ENCODE assay signal across 13 cellular contexts in the genomic region with DNA sequence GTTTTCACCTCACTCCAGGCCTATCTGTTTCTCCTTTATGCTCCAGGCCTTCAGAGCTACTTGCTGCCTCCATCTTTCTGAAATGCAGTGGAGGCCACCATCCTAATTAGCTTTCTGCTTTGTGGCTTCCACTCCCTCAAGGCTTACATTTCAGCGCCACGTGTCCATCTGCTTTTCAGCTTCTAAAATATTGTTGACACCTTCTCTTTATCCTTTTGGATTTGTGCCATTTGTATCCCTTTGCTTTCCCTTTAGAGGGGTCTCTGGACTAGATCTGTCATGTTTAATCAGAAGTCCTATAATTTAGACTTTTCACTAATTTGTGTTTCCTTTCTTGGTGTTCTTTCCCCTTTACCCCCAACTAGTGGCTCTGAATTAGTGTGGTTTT.
DNase-seq lines count a peak whose midpoint lies in the region; ATAC-seq and TF ChIP-seq lines count a peak whose summit lies in the region.
"Had no signal": no experiment of that assay in that cellular context is flagged by ENCODE, and none has a peak within 500 bp of the region (broad histone marks: within the 10 kb centered on the region; RNA-seq: fewer than 3 reads in every experiment).

No MANE protein-coding gene starts in this region.

- intact Hi-C loops in sigmoid colon (cut with DNase I) = no loop called here

- H3K4me1 Mint-ChIP-seq in CD4-positive, CD25-positive, alpha-beta regulatory T cell = peaks cover 30 to 71% (median 51%) of the 10 kb centered on the region in 4 donors

- peak overlapping the region; percentile 68 for H3K4me3 ChIP-seq in CD4-positive, CD25-positive, alpha-beta regulatory T cell (ENCODE audit: low read depth, low read length)
- H3K4me3 ChIP-seq in effector memory CD4-positive, alpha-beta T cell (ENCODE audit: insufficient read depth, low read depth, low read length, poor library complexity, severe bottlenecking) = no peak overlapping the region
- H3K4me3 ChIP-seq in sigmoid colon = no peak overlapping the region

- peak overlapping the region; percentile 94 to 98 (median 95) for H3K27ac Mint-ChIP-seq in CD4-positive, CD25-positive, alpha-beta regulatory T cell

- H3K9me3 ChIP-seq in CD4-positive, CD25-positive, alpha-beta regulatory T cell (ENCODE audit: control insufficient read depth in 2 of 2, low read length in 2 of 2) = no peaks in the 10 kb centered on the region
- H3K9me3 ChIP-seq in KOPT-K1 (ENCODE audit: insufficient read depth, low read length, poor library complexity, severe bottlenecking) (peaks cover 9% of the 10 kb centered on the region), sigmoid colon (no peaks in the 10 kb centered on the region)
- H3K9me3 ChIP-seq in effector memory CD4-positive, alpha-beta T cell (ENCODE audit: control insufficient read depth, low read length) = no peaks in the 10 kb centered on the region

- no peak for ATAC-seq in CD4-positive, CD25-positive, alpha-beta regulatory T cell (ENCODE audit: low read depth in 2 of 2)
- ATAC-seq in HG02610 (IDR thresholded peaks at IDR 0.05; ENCODE audit: unreplicated experiment) (no peak), HG03457 (IDR thresholded peaks at IDR 0.05; ENCODE audit: unreplicated experiment) (no peak)
- ATAC-seq: HepG2, left cardiac atrium had no signal

- peaks cover 41% of the 10 kb centered on the region for H3K4me1 ChIP-seq in CD4-positive, CD25-positive, alpha-beta regulatory T cell (ENCODE audit: control insufficient read depth, insufficient read depth, low read length, poor library complexity, severe bottlenecking)
- peaks cover 41% of the 10 kb centered on the region for H3K4me1 ChIP-seq in effector memory CD4-positive, alpha-beta T cell (ENCODE audit: control insufficient read depth, insufficient read depth, low read length, poor library complexity, severe bottlenecking)
- H3K4me1 ChIP-seq in sigmoid colon = peaks cover 0 to 75% (median 66%) of the 10 kb centered on the region in 4 donors

- DNase-seq in CD4-positive, CD25-positive, alpha-beta regulatory T cell = no peak
- no peak for DNase-seq in effector memory CD4-positive, alpha-beta T cell
- DNase-seq in sigmoid colon (no peak), cerebellar cortex (ENCODE audit: low spot score) (no peak), NCI-H2196 (lab: John Stamatoyannopoulos, UW; ENCODE audit: unreplicated experiment) (no peak)
- DNase-seq: anterior cingulate cortex, left cardiac atrium, NCI-H1930, SW 1271 had no signal

- H3K9me3 Mint-ChIP-seq in CD4-positive, CD25-positive, alpha-beta regulatory T cell = no peaks in the 10 kb centered on the region

- H3K27me3 ChIP-seq in CD4-positive, CD25-positive, alpha-beta regulatory T cell (ENCODE audit: control insufficient read depth, insufficient read depth, low read length) = no peaks in the 10 kb centered on the region
- H3K27me3 ChIP-seq in effector memory CD4-positive, alpha-beta T cell (replicated peaks; ENCODE audit: control insufficient read depth, insufficient read depth, low read length, poor library complexity, severe bottlenecking) = no peaks in the 10 kb centered on the region
- H3K27me3 ChIP-seq in sigmoid colon = no peaks in the 10 kb centered on the region

- H3K36me3 Mint-ChIP-seq in CD4-positive, CD25-positive, alpha-beta regulatory T cell = peaks cover 17% of the 10 kb centered on the region

- H3K4me3 Mint-ChIP-seq in CD4-positive, CD25-positive, alpha-beta regulatory T cell = peak overlapping the region; percentile 72 to 79 (median 76)

- WGBS in sigmoid colon, 2 donors = 92 to 98% methylated on average over 2 of the region's 2 CpGs

- no peak for TF ChIP-seq EP300 in sigmoid colon (IDR thresholded peaks at IDR 0.05)

- H3K36me3 ChIP-seq in CD4-positive, CD25-positive, alpha-beta regulatory T cell (ENCODE audit: control insufficient read depth, insufficient read depth, low read length) = peaks cover 16% of the 10 kb centered on the region
- no peaks in the 10 kb centered on the region for H3K36me3 ChIP-seq in KOPT-K1 (ENCODE audit: insufficient read depth, low read length)
- no peaks in the 10 kb centered on the region for H3K36me3 ChIP-seq in effector memory CD4-positive, alpha-beta T cell (ENCODE audit: control insufficient read depth, insufficient read depth, low read length)
- H3K36me3 ChIP-seq in sigmoid colon = no peaks in the 10 kb centered on the region

- TF ChIP-seq POLR2A in sigmoid colon (IDR thresholded peaks at IDR 0.05) = no peak

- TF ChIP-seq CTCF in sigmoid colon (IDR thresholded peaks at IDR 0.05) = no peak

- H3K27me3 Mint-ChIP-seq in CD4-positive, CD25-positive, alpha-beta regulatory T cell = no peaks in the 10 kb centered on the region

- peak overlapping the region; percentile 64 for H3K27ac ChIP-seq in CD4-positive, CD25-positive, alpha-beta regulatory T cell (ENCODE audit: insufficient read depth, low read length, poor library complexity, severe bottlenecking)
- H3K27ac ChIP-seq in KOPT-K1 (ENCODE audit: low read depth, low read length, poor library complexity, severe bottlenecking) (peak overlapping the region; percentile 98), sigmoid colon (peak overlapping the region; percentile 80 to 90 (median 85))
- peak overlapping the region; percentile 63 for H3K27ac ChIP-seq in effector memory CD4-positive, alpha-beta T cell (ENCODE audit: insufficient read depth, low read length, poor library complexity, severe bottlenecking)
